Comparison of ENCODE assay signal across 24 cellular contexts in the genomic region with DNA sequence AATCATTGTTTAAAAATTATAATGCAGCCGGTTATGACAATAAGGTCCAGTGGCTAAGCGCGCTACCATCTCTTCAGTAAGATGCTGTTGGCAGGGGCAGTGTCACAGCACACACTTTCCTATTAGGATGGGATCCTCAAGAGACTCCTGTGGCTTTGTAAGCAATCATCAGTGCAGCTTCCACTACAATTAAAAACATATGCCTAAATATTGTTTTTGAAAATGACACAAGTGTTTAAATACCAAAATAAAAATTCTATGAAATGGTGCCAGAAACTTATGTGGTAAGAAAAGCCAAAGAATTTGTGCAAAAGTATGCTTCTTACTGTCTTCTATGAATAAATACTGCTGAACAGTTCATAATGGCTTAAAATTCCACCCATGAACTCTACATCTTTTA.
DNase-seq lines count a peak whose midpoint lies in the region; ATAC-seq and TF ChIP-seq lines count a peak whose summit lies in the region.
"Had no signal": no experiment of that assay in that cellular context is flagged by ENCODE, and none has a peak within 500 bp of the region (broad histone marks: within the 10 kb centered on the region; RNA-seq: fewer than 3 reads in every experiment).

No MANE protein-coding gene starts in this region.

- no peak overlapping the region for H3K27ac Mint-ChIP-seq in CD4-positive, alpha-beta T cell
- H3K27ac Mint-ChIP-seq: activated naive CD8-positive, alpha-beta T cell; activated T-helper 17 cell treated with anti-CD3 and anti-CD28 coated beads, Interleukin-2, amount 50 U/mL, for 72 hours; IgD-negative memory B cell; stimulated activated naive B cell treated with anti-CD40 and anti-IgM and Interleukin-4, amounts not matched to agents 10 μg/mL and 1 μg/mL and 100 μg/mL, for 72 hours had no signal

- H3K4me3 ChIP-seq in fibroblast of mammary gland (ENCODE audit: control insufficient read depth, low read depth, low read length) (no peak overlapping the region), sigmoid colon (no peak overlapping the region)
- H3K4me3 ChIP-seq: colonic mucosa, gastrocnemius medialis, prostate gland, thyroid gland had no signal

- H3K9me3 ChIP-seq in sigmoid colon = no peaks in the 10 kb centered on the region
- H3K9me3 ChIP-seq in CD4-positive, alpha-beta T cell (ENCODE audit: control insufficient read depth, low read length) = no peaks in the 10 kb centered on the region
- H3K9me3 ChIP-seq: colonic mucosa, gastrocnemius medialis, prostate gland, thyroid gland had no signal

- CTCF ChIA-PET in CD4-positive, alpha-beta T cell (lab: Charles Lee) = no interaction called here

- ATAC-seq in SK-N-SH treated with all-trans-retinoic acid at 6 μM for 48 hours = peak; percentile 36
- ATAC-seq in HG02571 (IDR thresholded peaks at IDR 0.05; ENCODE audit: unreplicated experiment) = no peak
- no peak for ATAC-seq in CD4-positive, alpha-beta T cell (ENCODE audit: poor library complexity)
- no peak for ATAC-seq in HG03521 (IDR thresholded peaks at IDR 0.05; ENCODE audit: unreplicated experiment)
- ATAC-seq: activated T-helper 17 cell treated with anti-CD3 and anti-CD28 coated beads, Interleukin-2, amount 50 U/mL, for 72 hours; gastrocnemius medialis; stimulated activated naive B cell treated with anti-CD40 and anti-IgM and Interleukin-4, amounts not matched to agents 10 μg/mL and 1 μg/mL and 100 μg/mL, for 72 hours had no signal

- POLR2A ChIA-PET in CD4-positive, alpha-beta T cell (lab: Charles Lee) = no interaction called here

- H3K36me3 ChIP-seq in sigmoid colon = peaks cover 0 to 14% (median 3%) of the 10 kb centered on the region in 4 donors
- H3K36me3 ChIP-seq: colonic mucosa, gastrocnemius medialis, prostate gland, thyroid gland had no signal

- TF ChIP-seq CTCF in fibroblast of mammary gland (conservative IDR thresholded peaks at IDR 0.05; ENCODE audit: control insufficient read depth, insufficient read depth, low read depth, low read length) (no peak), sigmoid colon (IDR thresholded peaks at IDR 0.05) (no peak)
- no peak for TF ChIP-seq CTCF in CD4-positive, alpha-beta T cell (IDR thresholded peaks at IDR 0.05)

- 97 to 98% methylated on average over 3 of the region's 3 CpGs for WGBS in sigmoid colon, 2 donors

- no peaks in the 10 kb centered on the region for H3K4me1 Mint-ChIP-seq in CD4-positive, alpha-beta T cell (ENCODE audit: low read depth)
- H3K4me1 Mint-ChIP-seq: activated T-helper 17 cell treated with anti-CD3 and anti-CD28 coated beads, Interleukin-2, amount 50 U/mL, for 72 hours; IgD-negative memory B cell; stimulated activated naive B cell treated with anti-CD40 and anti-IgM and Interleukin-4, amounts not matched to agents 10 μg/mL and 1 μg/mL and 100 μg/mL, for 72 hours had no signal

- intact Hi-C loops in sigmoid colon (cut with DNase I) = no loop called here
- intact Hi-C loops in CD4-positive, alpha-beta T cell (cut with DNase I, micrococcal nuclease) = no loop called here

- DNase-seq in EL (peak; percentile 46), fibroblast of mammary gland (ENCODE audit: low read depth) (peak; percentile 71), sigmoid colon (no peak), NCI-H1105 treated with DMSO at 0.1 percent for 48 hours (lab: John Stamatoyannopoulos, UW) (no peak)
- DNase-seq in CD4-positive, alpha-beta T cell = no peak
- DNase-seq: activated CD8-positive, alpha-beta memory T cell treated with anti-CD3 and anti-CD28 coated beads, Interleukin-2, amount 50 U/mL, for 4 hours; AML-193; colonic mucosa; gastrocnemius medialis; NCI-H1417 treated with DMSO at 0.1 percent for 48 hours; NCI-H510A; small intestine; stimulated activated CD4-positive, alpha-beta T cell treated with anti-CD3 and anti-CD28 coated beads, Interleukin-2, amount 100 ng/mL, for 48 hours; stimulated activated naive B cell treated with anti-CD40 and anti-IgM and Interleukin-4, amounts not matched to agents 10 μg/mL and 1 μg/mL and 100 μg/mL, for 72 hours; T-helper 9 cell; thyroid gland had no signal

- no peak for TF ChIP-seq POLR2A in sigmoid colon (IDR thresholded peaks at IDR 0.05)

- no peak overlapping the region for H3K4me3 Mint-ChIP-seq in CD4-positive, alpha-beta T cell
- H3K4me3 Mint-ChIP-seq: activated naive CD8-positive, alpha-beta T cell; activated T-helper 17 cell treated with anti-CD3 and anti-CD28 coated beads, Interleukin-2, amount 50 U/mL, for 72 hours; brain; IgD-negative memory B cell; stimulated activated naive B cell treated with anti-CD40 and anti-IgM and Interleukin-4, amounts not matched to agents 10 μg/mL and 1 μg/mL and 100 μg/mL, for 72 hours had no signal

- H3K36me3 Mint-ChIP-seq in CD4-positive, alpha-beta T cell (ENCODE audit: low read depth) = no peaks in the 10 kb centered on the region
- H3K36me3 Mint-ChIP-seq: activated naive CD8-positive, alpha-beta T cell; stimulated activated naive B cell treated with anti-CD40 and anti-IgM and Interleukin-4, amounts not matched to agents 10 μg/mL and 1 μg/mL and 100 μg/mL, for 72 hours had no signal

- H3K9me3 Mint-ChIP-seq in CD4-positive, alpha-beta T cell = peaks cover 2% of the 10 kb centered on the region
- H3K9me3 Mint-ChIP-seq: stimulated activated naive B cell treated with anti-CD40 and anti-IgM and Interleukin-4, amounts not matched to agents 10 μg/mL and 1 μg/mL and 100 μg/mL, for 72 hours had no signal

- H3K27ac ChIP-seq in sigmoid colon = peak overlapping the region; percentile 34 to 90 (median 80)
- no peak overlapping the region for H3K27ac ChIP-seq in CD4-positive, alpha-beta T cell (ENCODE audit: low read depth, low read length)
- H3K27ac ChIP-seq: colonic mucosa, gastrocnemius medialis, prostate gland, thyroid gland had no signal

- no peaks in the 10 kb centered on the region for H3K27me3 ChIP-seq in sigmoid colon
- no peaks in the 10 kb centered on the region for H3K27me3 ChIP-seq in CD4-positive, alpha-beta T cell (ENCODE audit: control insufficient read depth, insufficient read depth, low read length)
- H3K27me3 ChIP-seq: colonic mucosa, gastrocnemius medialis, thyroid gland had no signal

- no peak for TF ChIP-seq EP300 in sigmoid colon (IDR thresholded peaks at IDR 0.05)

- H3K4me1 ChIP-seq in sigmoid colon = peaks cover 0 to 74% (median 68%) of the 10 kb centered on the region in 4 donors
- H3K4me1 ChIP-seq: colonic mucosa had no signal

- no peaks in the 10 kb centered on the region for H3K27me3 Mint-ChIP-seq in CD4-positive, alpha-beta T cell
- H3K27me3 Mint-ChIP-seq: activated T-helper 17 cell treated with anti-CD3 and anti-CD28 coated beads, Interleukin-2, amount 50 U/mL, for 72 hours; brain; IgD-negative memory B cell; stimulated activated naive B cell treated with anti-CD40 and anti-IgM and Interleukin-4, amounts not matched to agents 10 μg/mL and 1 μg/mL and 100 μg/mL, for 72 hours had no signal

TF ChIP-seq in SK-N-SH treated with all-trans-retinoic acid at 6 μM for 48 hours, 23 proteins besides CTCF, POLR2A, EP300 and RAD21 (continues in another document):
- TF ChIP-seq, protein P1, sequence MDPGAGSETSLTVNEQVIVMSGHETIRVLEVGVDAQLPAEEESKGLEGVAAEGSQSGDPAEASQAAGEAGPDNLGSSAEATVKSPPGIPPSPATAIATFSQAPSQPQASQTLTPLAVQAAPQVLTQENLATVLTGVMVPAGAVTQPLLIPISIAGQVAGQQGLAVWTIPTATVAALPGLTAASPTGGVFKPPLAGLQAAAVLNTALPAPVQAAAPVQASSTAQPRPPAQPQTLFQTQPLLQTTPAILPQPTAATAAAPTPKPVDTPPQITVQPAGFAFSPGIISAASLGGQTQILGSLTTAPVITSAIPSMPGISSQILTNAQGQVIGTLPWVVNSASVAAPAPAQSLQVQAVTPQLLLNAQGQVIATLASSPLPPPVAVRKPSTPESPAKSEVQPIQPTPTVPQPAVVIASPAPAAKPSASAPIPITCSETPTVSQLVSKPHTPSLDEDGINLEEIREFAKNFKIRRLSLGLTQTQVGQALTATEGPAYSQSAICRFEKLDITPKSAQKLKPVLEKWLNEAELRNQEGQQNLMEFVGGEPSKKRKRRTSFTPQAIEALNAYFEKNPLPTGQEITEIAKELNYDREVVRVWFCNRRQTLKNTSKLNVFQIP (CRISPR knock-in tag; IDR thresholded peaks at IDR 0.05; ENCODE audit: borderline replicate concordance, low read depth) = no peak
- TF ChIP-seq ZC3H10 (CRISPR knock-in tag; IDR thresholded peaks at IDR 0.05) = no peak
- no peak for TF ChIP-seq ZNF70 (CRISPR knock-in tag; IDR thresholded peaks at IDR 0.05)
- TF ChIP-seq TCF4 (CRISPR knock-in tag; IDR thresholded peaks at IDR 0.05; ENCODE audit: borderline replicate concordance) = no peak
- no peak for TF ChIP-seq RARB (CRISPR knock-in tag; IDR thresholded peaks at IDR 0.05)
- TF ChIP-seq ZNF565 (CRISPR knock-in tag; conservative IDR thresholded peaks at IDR 0.05; ENCODE audit: low read depth) = no peak
- TF ChIP-seq, protein P2, sequence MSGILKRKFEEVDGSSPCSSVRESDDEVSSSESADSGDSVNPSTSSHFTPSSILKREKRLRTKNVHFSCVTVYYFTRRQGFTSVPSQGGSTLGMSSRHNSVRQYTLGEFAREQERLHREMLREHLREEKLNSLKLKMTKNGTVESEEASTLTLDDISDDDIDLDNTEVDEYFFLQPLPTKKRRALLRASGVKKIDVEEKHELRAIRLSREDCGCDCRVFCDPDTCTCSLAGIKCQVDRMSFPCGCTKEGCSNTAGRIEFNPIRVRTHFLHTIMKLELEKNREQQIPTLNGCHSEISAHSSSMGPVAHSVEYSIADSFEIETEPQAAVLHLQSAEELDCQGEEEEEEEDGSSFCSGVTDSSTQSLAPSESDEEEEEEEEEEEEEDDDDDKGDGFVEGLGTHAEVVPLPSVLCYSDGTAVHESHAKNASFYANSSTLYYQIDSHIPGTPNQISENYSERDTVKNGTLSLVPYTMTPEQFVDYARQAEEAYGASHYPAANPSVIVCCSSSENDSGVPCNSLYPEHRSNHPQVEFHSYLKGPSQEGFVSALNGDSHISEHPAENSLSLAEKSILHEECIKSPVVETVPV (CRISPR knock-in tag; IDR thresholded peaks at IDR 0.05) = no peak
- no peak for TF ChIP-seq GLIS3 (CRISPR knock-in tag; IDR thresholded peaks at IDR 0.05)
- TF ChIP-seq TOX (CRISPR knock-in tag; IDR thresholded peaks at IDR 0.05; ENCODE audit: borderline replicate concordance) = no peak
- no peak for TF ChIP-seq PPARA (CRISPR knock-in tag; IDR thresholded peaks at IDR 0.05; ENCODE audit: borderline replicate concordance)

Comparison
In these comparisons a context has a peak if more than half of its experiments do, and no peak if none do; other contexts are left out.
1. DNase-seq: peak in EL (single experiment) and fibroblast of mammary gland (single experiment); none in sigmoid colon (single experiment), NCI-H1105 treated with DMSO at 0.1 percent for 48 hours (single experiment) and CD4-positive, alpha-beta T cell (0 of 10).